Comparison of ENCODE assay signal across 8 cellular contexts in the genomic region with DNA sequence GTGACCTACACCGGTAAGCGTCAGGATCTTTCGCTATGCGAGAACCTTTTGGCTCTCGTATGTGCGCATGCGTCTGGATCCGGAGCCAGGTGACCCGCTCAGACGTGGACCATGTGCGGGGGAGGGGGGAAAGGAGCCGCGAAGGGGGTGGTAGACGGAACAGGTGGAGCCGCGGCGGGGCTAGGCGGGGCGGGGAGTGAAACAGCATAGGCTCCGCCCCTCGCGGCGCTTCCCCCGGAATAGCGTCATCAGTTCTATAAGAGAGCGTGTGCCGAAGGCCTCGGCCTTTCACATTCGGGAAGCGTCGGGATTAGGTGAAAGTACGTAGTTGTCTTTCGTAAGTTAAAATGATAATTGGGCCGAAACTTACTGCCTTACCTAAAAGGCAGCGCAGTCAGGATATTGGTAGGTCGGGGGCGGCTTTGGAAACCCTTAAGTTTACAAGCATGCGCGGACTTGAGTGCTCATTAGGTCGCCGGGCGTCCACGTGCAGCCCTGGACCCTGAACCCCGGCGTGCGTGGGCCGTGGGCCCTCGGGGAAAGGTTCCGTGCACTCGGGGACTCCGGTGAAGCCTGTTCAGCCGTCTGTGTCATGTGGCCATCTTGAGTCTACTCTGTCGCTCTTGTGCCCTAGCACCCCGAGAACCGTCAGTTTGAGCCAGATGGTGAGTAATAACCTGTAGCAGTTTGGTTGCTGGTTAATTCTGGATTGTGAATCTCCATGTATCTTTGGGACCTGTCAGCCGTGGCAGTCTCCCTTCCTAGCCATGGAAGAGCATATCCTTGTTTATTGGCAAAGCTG.
DNase-seq lines count a peak whose midpoint lies in the region; ATAC-seq and TF ChIP-seq lines count a peak whose summit lies in the region.

No MANE protein-coding gene starts in this region.

- WGBS in mammary epithelial cell (ENCODE audit: low coverage, missing lambda C conversion rate): under 1% methylated on average over 19 of the region's 56 CpGs

- peaks cover 20% of the 10 kb centered on the region for H3K4me1 ChIP-seq in mammary epithelial cell (ENCODE audit: insufficient read depth, low read length)

- H3K36me3 ChIP-seq in mammary epithelial cell (ENCODE audit: insufficient read depth, low read length): peaks cover 25% of the 10 kb centered on the region

- DNase-seq in AG04449 (ENCODE audit: low read depth, low spot score): peak; percentile 33
- DNase-seq in NCI-H2196 (lab: John Stamatoyannopoulos, UW; ENCODE audit: unreplicated experiment): peak; percentile 83
- peak; percentile 95 for DNase-seq in mammary epithelial cell
- peak; percentile 98 for DNase-seq in iPS-NIHi11 (ENCODE audit: low spot score)

- H3K9ac ChIP-seq in mammary epithelial cell (ENCODE audit: insufficient read depth, low read length): peak overlapping the region; percentile 98

- H2AFZ ChIP-seq in mammary epithelial cell (ENCODE audit: low read depth, low read length): peak overlapping the region; percentile 76

- dilution Hi-C loops in mammary epithelial cell (cut with HindIII; ENCODE audit: low sequenced_read_pairs): no loop called here

- H3K79me2 ChIP-seq in mammary epithelial cell (ENCODE audit: insufficient read depth, low read length): peaks cover 21% of the 10 kb centered on the region

- TSS peak; percentile 69 for BruUV-seq in mammary epithelial cell (replicated peaks; lab: Mats Ljungman, UMichigan)

- H3K9me3 ChIP-seq in mammary epithelial cell (replicated peaks; ENCODE audit: insufficient read depth, low read length): no peaks in the 10 kb centered on the region

- in situ Hi-C loops in mammary epithelial cell (cut with MboI; ENCODE audit: low sequenced_read_pairs in 2 of 2): loop anchor here in 1 of 2 donors (25.0 kb wide), 1 partner anchor 234 kb away; no protein-coding TSS in a partner anchor

- H3K27me3 ChIP-seq in mammary epithelial cell (ENCODE audit: insufficient read depth, low read length): no peaks in the 10 kb centered on the region

- H3K4me3 ChIP-seq in AG04449 (ENCODE audit: low read depth, low read length) (peak overlapping the region; percentile 89), mammary epithelial cell (replicated peaks in 1 of 3; ENCODE audit: insufficient read depth in 1 of 3, low read depth in 2 of 3, low read length in 3 of 3) (peak overlapping the region; percentile 81 to 99 (median 85)), skin epidermis (peak overlapping the region; percentile 60 to 83 (median 72))

- no peaks in the 10 kb centered on the region for H4K20me1 ChIP-seq in mammary epithelial cell (ENCODE audit: insufficient read depth, low read length)

- CTCF ChIA-PET in AG04449 (lab: Yijun Ruan, JAX) (interaction anchor here (0.9 to 1.2 kb wide), 3 partner anchors 75 to 145 kb away, joined by 3 to 16 read pairs (median 3); a partner anchor contains a TSS), mammary epithelial cell (lab: Charles Lee; ENCODE audit: low non-redundant PET) (no interaction called here)

- TF ChIP-seq CTCF in AG04449 (IDR thresholded peaks at IDR 0.05; ENCODE audit: insufficient read depth, low read length, missing control alignments): no peak
- no peak for TF ChIP-seq CTCF in VCaP (conservative IDR thresholded peaks at IDR 0.05)
- TF ChIP-seq CTCF in mammary epithelial cell (conservative IDR thresholded peaks at IDR 0.05 in 1 of 2, IDR thresholded peaks at IDR 0.05 in 1 of 2; ENCODE audit: extremely low read depth in 1 of 2, insufficient read depth in 1 of 2, low read depth in 1 of 2, low read length in 2 of 2): no peak

- POLR2A ChIA-PET in AG04449 (lab: Yijun Ruan, JAX): interaction anchor here (1.0 kb wide), 1 partner anchor 10 kb away, joined by 3 read pairs; no protein-coding TSS in a partner anchor

- H3K27ac ChIP-seq in VCaP: peak overlapping the region; percentile 96
- H3K27ac ChIP-seq in mammary epithelial cell (ENCODE audit: insufficient read depth, low read depth, low read length): peak overlapping the region; percentile 94
- H3K27ac ChIP-seq in skin epidermis: peak overlapping the region; percentile 83 to 99 (median 94)

- ATAC-seq in GM18873 (IDR thresholded peaks at IDR 0.05; ENCODE audit: low FRiP score, unreplicated experiment) (peak; percentile 81), HG03135 (IDR thresholded peaks at IDR 0.05; ENCODE audit: unreplicated experiment) (peak; percentile 91)

- H3K4me2 ChIP-seq in mammary epithelial cell (ENCODE audit: insufficient read depth, low read depth, low read length): peak overlapping the region; percentile 93

- intact Hi-C loops in mammary epithelial cell (cut with micrococcal nuclease): loop anchor here (1.0 kb wide), 1 partner anchor 953 kb away; no protein-coding TSS in a partner anchor

Comparison
In these comparisons a context has a peak if more than half of its experiments do, and no peak if none do; other contexts are left out.
1. Peak in every context shown above with its lines: DNase-seq, ATAC-seq, H3K4me3 ChIP-seq and H3K27ac ChIP-seq.
2. DNase-seq: peak in every context shown above with its lines; median percentile 98 in iPS-NIHi11; 95 in mammary epithelial cell; 83 in NCI-H2196; 33 in AG04449.